In the genomic region with DNA sequence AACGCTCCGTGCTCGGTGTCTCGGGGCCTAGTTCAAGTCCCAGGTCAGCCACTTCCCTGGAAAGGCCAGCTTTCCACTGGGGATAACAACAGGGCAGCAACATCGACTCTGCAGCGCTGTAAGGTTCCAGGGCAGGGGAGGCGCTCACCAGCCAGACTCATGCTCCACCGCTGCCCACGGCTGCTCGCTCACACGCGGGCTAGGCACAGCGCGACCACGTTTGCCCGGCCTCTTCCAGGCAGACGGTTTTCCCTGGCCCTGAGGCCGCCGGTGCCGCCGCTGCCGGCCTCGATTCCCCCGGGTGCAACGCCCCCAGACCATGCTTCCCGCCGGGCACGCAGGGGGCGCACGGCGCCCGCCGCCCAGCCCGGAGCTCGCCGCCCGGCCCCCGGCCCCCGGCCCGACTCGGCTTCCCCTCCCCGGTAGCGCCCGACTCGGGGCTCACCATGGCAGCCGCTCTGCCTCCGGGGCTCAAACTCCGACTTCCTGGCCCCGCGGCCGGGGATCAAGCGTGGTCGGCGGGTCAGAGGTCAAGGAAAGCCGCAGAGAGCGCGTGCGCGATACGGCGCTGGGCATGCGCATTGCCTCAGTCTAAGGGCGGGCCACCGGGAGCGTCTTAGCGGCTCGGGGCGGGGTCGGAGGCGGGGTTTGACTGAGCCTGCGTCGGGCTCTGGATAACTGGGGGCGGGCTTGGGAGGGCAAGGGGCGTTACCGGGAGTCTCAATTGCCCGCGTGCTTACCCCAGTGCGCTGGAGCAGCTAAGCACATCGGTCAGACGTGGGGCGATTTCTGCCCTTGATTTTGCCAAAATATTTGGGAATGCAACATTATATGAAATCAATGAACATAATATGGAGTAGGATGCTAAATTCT, we compare ENCODE assay signal across 8 cellular contexts. TPM values are rescaled to one million over a fixed set of nuclear protein-coding genes. Genes with fewer than 3 reads are reported as not detected.
DNase-seq lines count a peak whose midpoint lies in the region; ATAC-seq and TF ChIP-seq lines count a peak whose summit lies in the region.

Gene PAM16, minus strand, starts transcription at position 535 of the 873 bp plus-strand sequence. Its CDS starts 87 bp downstream, at position 448.

- peaks cover 6 to 10% of the 10 kb centered on the region in 2 donors for H3K4me1 ChIP-seq in mucosa of rectum (ENCODE audit: control insufficient read depth in 2 of 2, insufficient read depth in 2 of 2, low read length in 2 of 2)

- H3K27ac ChIP-seq in mucosa of rectum (ENCODE audit: low read depth in 2 of 2, low read length in 2 of 2) = peak within 1 kb of the TSS; percentile 61 to 78

- H3K4me3 ChIP-seq in Jurkat, Clone E6-1 (ENCODE audit: low read length) = peak within 1 kb of the TSS; percentile 99
- H3K4me3 ChIP-seq in mucosa of rectum (ENCODE audit: low read length in 2 of 2) = peak within 1 kb of the TSS; percentile 82 to 91

- ATAC-seq in GM21619 (IDR thresholded peaks at IDR 0.05; ENCODE audit: unreplicated experiment) = peak; percentile 85

- H3K9ac ChIP-seq in mucosa of rectum (ENCODE audit: low read depth in 1 of 2, low read length in 2 of 2) = peak within 1 kb of the TSS; percentile 81 to 87

- DNase-seq in DMS153 (lab: John Stamatoyannopoulos, UW) = peak; percentile 92
- DNase-seq in Jurkat, Clone E6-1 (ENCODE audit: low read depth, low spot score) = peak; percentile 93
- DNase-seq in OCI-M2 (lab: John Stamatoyannopoulos, UW; ENCODE audit: unreplicated experiment) = peak; percentile 45
- peak; percentile 97 for DNase-seq in activated T-cell treated with anti-CD3 and anti-CD28 coated beads for 4 hours
- peak; percentile 96 to 97 for DNase-seq in erythroblast (lab: John Stamatoyannopoulos, UW)
- DNase-seq in stimulated activated CD8-positive, alpha-beta memory T cell treated with anti-CD3 and anti-CD28 coated beads, Interleukin-4, amount 100 ng/mL, for 48 hours = peak; percentile 99

- no peaks in the 10 kb centered on the region for H3K27me3 ChIP-seq in mucosa of rectum (ENCODE audit: control insufficient read depth in 2 of 2, insufficient read depth in 2 of 2, low read length in 2 of 2)

- peaks cover 5 to 7% of the 10 kb centered on the region in 2 donors for H3K36me3 ChIP-seq in mucosa of rectum (ENCODE audit: control insufficient read depth in 2 of 2, insufficient read depth in 2 of 2, low read length in 2 of 2)

- peak; percentile 52 for TF ChIP-seq POLR2A in erythroblast (IDR thresholded peaks at IDR 0.05; ENCODE audit: low read length)

- H3K9me3 ChIP-seq in mucosa of rectum (ENCODE audit: control insufficient read depth in 2 of 2, low read length in 2 of 2) = no peaks in the 10 kb centered on the region

RNA-seq across cellular contexts. Expression of gene PAM16, which starts in this region (rescaled TPM):
- 79.3 TPM for polyA plus RNA-seq in Jurkat, Clone E6-1 (2012; ENCODE audit: insufficient read depth, insufficient read length)

Comparison
In these comparisons a context has a peak if more than half of its experiments do, and no peak if none do; other contexts are left out.
1. Peak in every context shown above with its lines: DNase-seq, ATAC-seq, H3K4me3 ChIP-seq and H3K27ac ChIP-seq.
2. DNase-seq: peak in every context shown above with its lines; median percentile 99 in stimulated activated CD8-positive, alpha-beta memory T cell treated with anti-CD3 and anti-CD28 coated beads, Interleukin-4, amount 100 ng/mL, for 48 hours; 97 in activated T-cell treated with anti-CD3 and anti-CD28 coated beads for 4 hours; 96 in erythroblast; 93 in Jurkat, Clone E6-1; 92 in DMS153; 45 in OCI-M2.